In genomic region chr19:35318679-35319448, GRCh38 we compare ENCODE assay signal across 8 cellular contexts. TPM values are rescaled to one million over a fixed set of nuclear protein-coding genes. Genes with fewer than 3 reads are reported as not detected.
DNase-seq lines count a peak whose midpoint lies in the region; ATAC-seq and TF ChIP-seq lines count a peak whose summit lies in the region.

No MANE protein-coding gene starts in this region.

- no peak overlapping the region for H3K4me3 Mint-ChIP-seq in CD8-positive, alpha-beta memory T cell
- no peak overlapping the region for H3K4me3 Mint-ChIP-seq in effector memory CD8-positive, alpha-beta T cell
- H3K4me3 Mint-ChIP-seq in naive thymus-derived CD8-positive, alpha-beta T cell = peak overlapping the region in 2 of 10 donors; percentile 19 to 43
- H3K4me3 Mint-ChIP-seq in activated CD8-positive, alpha-beta memory T cell treated with anti-CD3 and anti-CD28 coated beads, Interleukin-2, amount 10 ng/mL, durations not matched to agents 7 days and 5 days = no peak overlapping the region
- no peak overlapping the region for H3K4me3 Mint-ChIP-seq in glutamatergic neuron (ENCODE audit: unreplicated experiment)

- no peaks in the 10 kb centered on the region for H3K36me3 Mint-ChIP-seq in CD8-positive, alpha-beta memory T cell
- no peaks in the 10 kb centered on the region for H3K36me3 Mint-ChIP-seq in effector memory CD8-positive, alpha-beta T cell (ENCODE audit: insufficient read depth)
- peaks cover 0 to 4% (median 0%) of the 10 kb centered on the region in 3 donors for H3K36me3 Mint-ChIP-seq in naive thymus-derived CD8-positive, alpha-beta T cell
- H3K36me3 Mint-ChIP-seq in activated CD8-positive, alpha-beta memory T cell treated with anti-CD3 and anti-CD28 coated beads, Interleukin-2, amount 10 ng/mL, durations not matched to agents 7 days and 5 days = no peaks in the 10 kb centered on the region
- no peaks in the 10 kb centered on the region for H3K36me3 Mint-ChIP-seq in glutamatergic neuron (ENCODE audit: unreplicated experiment)

- H3K27ac Mint-ChIP-seq in CD8-positive, alpha-beta memory T cell = peak overlapping the region in 1 of 8 donors; percentile 47
- H3K27ac Mint-ChIP-seq in effector memory CD8-positive, alpha-beta T cell = peak overlapping the region in 1 of 2 donors; percentile 70
- peak overlapping the region in 6 of 10 donors; percentile 15 to 78 (median 52) for H3K27ac Mint-ChIP-seq in naive thymus-derived CD8-positive, alpha-beta T cell
- no peak overlapping the region for H3K27ac Mint-ChIP-seq in activated CD8-positive, alpha-beta memory T cell treated with anti-CD3 and anti-CD28 coated beads, Interleukin-2, amount 10 ng/mL, durations not matched to agents 7 days and 5 days
- H3K27ac Mint-ChIP-seq in glutamatergic neuron (ENCODE audit: unreplicated experiment) = no peak overlapping the region

- DNase-seq in CD8-positive, alpha-beta memory T cell = no peak
- DNase-seq in NCI-H226 (peak; percentile 54), NCI-H446 treated with DMSO at 0.1 percent for 48 hours (lab: John Stamatoyannopoulos, UW) (no peak), glutamatergic neuron (no peak), NCI-H2227 treated with DMSO at 0.1 percent for 48 hours (lab: John Stamatoyannopoulos, UW) (no peak)
- no peak for DNase-seq in effector memory CD8-positive, alpha-beta T cell
- DNase-seq in naive thymus-derived CD8-positive, alpha-beta T cell = no peak
- no peak for DNase-seq in activated CD8-positive, alpha-beta memory T cell treated with anti-CD3 and anti-CD28 coated beads, Interleukin-2, amount 10 ng/mL, durations not matched to agents 7 days and 5 days

- no peak overlapping the region for H3K4me3 ChIP-seq in CD8-positive, alpha-beta memory T cell (ENCODE audit: low read length)

- H3K27ac ChIP-seq in CD8-positive, alpha-beta memory T cell (ENCODE audit: low read depth, low read length) = peak overlapping the region; percentile 16

- H3K36me3 ChIP-seq in CD8-positive, alpha-beta memory T cell (ENCODE audit: insufficient read depth, low read length) = no peaks in the 10 kb centered on the region

- peak; percentile 37 for ATAC-seq in effector memory CD8-positive, alpha-beta T cell (replicated peaks)
- peak in 1 of 2 donors; percentile 28 for ATAC-seq in naive thymus-derived CD8-positive, alpha-beta T cell
- no peak for ATAC-seq in activated CD8-positive, alpha-beta memory T cell treated with anti-CD3 and anti-CD28 coated beads, Interleukin-2, amount 10 ng/mL, durations not matched to agents 7 days and 5 days

- no peaks in the 10 kb centered on the region for H3K4me1 ChIP-seq in CD8-positive, alpha-beta memory T cell (ENCODE audit: insufficient read depth, low read length)

- no peaks in the 10 kb centered on the region for H3K9me3 ChIP-seq in CD8-positive, alpha-beta memory T cell (ENCODE audit: low read length)

- no peak for TF ChIP-seq CTCF in glutamatergic neuron (IDR thresholded peaks at IDR 0.05; ENCODE audit: partially characterized antibody, unreplicated experiment)

- CTCF ChIA-PET in CD8-positive, alpha-beta memory T cell (lab: Charles Lee) = interaction anchor here (1.2 kb wide), 1 partner anchor 26 kb away, joined by 3 read pairs; no protein-coding TSS in a partner anchor
- CTCF ChIA-PET in activated CD8-positive, alpha-beta memory T cell treated with anti-CD3 and anti-CD28 coated beads, Interleukin-2, amount 10 ng/mL, durations not matched to agents 7 days and 5 days (lab: Charles Lee) = interaction anchor here (0.7 to 1.9 kb wide), 3 partner anchors 34 to 176 kb away, joined by 3 to 4 read pairs (median 3); no protein-coding TSS in a partner anchor

- POLR2A ChIA-PET in CD8-positive, alpha-beta memory T cell (lab: Charles Lee) = no interaction called here
- POLR2A ChIA-PET in naive thymus-derived CD8-positive, alpha-beta T cell (lab: Charles Lee) = interaction anchor here (1.5 kb wide), 1 partner anchor 30 kb away, joined by 3 read pairs; no protein-coding TSS in a partner anchor

- peaks cover 2 to 6% (median 3%) of the 10 kb centered on the region in 3 donors for H3K4me1 Mint-ChIP-seq in CD8-positive, alpha-beta memory T cell
- H3K4me1 Mint-ChIP-seq in effector memory CD8-positive, alpha-beta T cell (ENCODE audit: low read depth in 2 of 2) = peaks cover 0 to 7% of the 10 kb centered on the region in 2 donors
- H3K4me1 Mint-ChIP-seq in naive thymus-derived CD8-positive, alpha-beta T cell = peaks cover 4 to 66% (median 9%) of the 10 kb centered on the region in 4 donors
- peaks cover 7% of the 10 kb centered on the region for H3K4me1 Mint-ChIP-seq in activated CD8-positive, alpha-beta memory T cell treated with anti-CD3 and anti-CD28 coated beads, Interleukin-2, amount 10 ng/mL, durations not matched to agents 7 days and 5 days
- H3K4me1 Mint-ChIP-seq in glutamatergic neuron (ENCODE audit: low read depth, unreplicated experiment) = no peaks in the 10 kb centered on the region

- peaks cover 8 to 9% of the 10 kb centered on the region in 2 donors for H3K27me3 Mint-ChIP-seq in CD8-positive, alpha-beta memory T cell
- H3K27me3 Mint-ChIP-seq in effector memory CD8-positive, alpha-beta T cell = peaks cover 12 to 21% of the 10 kb centered on the region in 2 donors
- H3K27me3 Mint-ChIP-seq in naive thymus-derived CD8-positive, alpha-beta T cell = peaks cover 0 to 4% (median 0%) of the 10 kb centered on the region in 5 donors
- H3K27me3 Mint-ChIP-seq in activated CD8-positive, alpha-beta memory T cell treated with anti-CD3 and anti-CD28 coated beads, Interleukin-2, amount 10 ng/mL, durations not matched to agents 7 days and 5 days = peaks cover 9% of the 10 kb centered on the region
- peaks cover 8% of the 10 kb centered on the region for H3K27me3 Mint-ChIP-seq in glutamatergic neuron (ENCODE audit: unreplicated experiment)

- peaks cover 0 to 9% (median 0%) of the 10 kb centered on the region in 5 donors for H3K9me3 Mint-ChIP-seq in CD8-positive, alpha-beta memory T cell
- peaks cover 0 to 2% of the 10 kb centered on the region in 2 donors for H3K9me3 Mint-ChIP-seq in effector memory CD8-positive, alpha-beta T cell
- peaks cover 0 to 14% (median 1%) of the 10 kb centered on the region in 9 donors for H3K9me3 Mint-ChIP-seq in naive thymus-derived CD8-positive, alpha-beta T cell
- no peaks in the 10 kb centered on the region for H3K9me3 Mint-ChIP-seq in activated CD8-positive, alpha-beta memory T cell treated with anti-CD3 and anti-CD28 coated beads, Interleukin-2, amount 10 ng/mL, durations not matched to agents 7 days and 5 days (ENCODE audit: low read depth)
- H3K9me3 Mint-ChIP-seq in glutamatergic neuron (ENCODE audit: unreplicated experiment) = peaks cover 2% of the 10 kb centered on the region

- no peaks in the 10 kb centered on the region for H3K27me3 ChIP-seq in CD8-positive, alpha-beta memory T cell (ENCODE audit: insufficient read depth, low read length, poor library complexity, severe bottlenecking)

RNA-seq across cellular contexts. Expression of gene CD22, which starts 10.1 kb away (rescaled TPM):
- total RNA-seq in CD8-positive, alpha-beta memory T cell = under 1 TPM in 1 of 2 experiments, not detected in 1; 0.09 TPM
- polyA plus RNA-seq in CD8-positive, alpha-beta memory T cell = not detected
- 10 to 100 TPM; 20.0 to 21.1 TPM for total RNA-seq in naive thymus-derived CD8-positive, alpha-beta T cell
- polyA plus RNA-seq in naive thymus-derived CD8-positive, alpha-beta T cell = under 1 TPM in 2 of 3 donors, not detected in 1; 0.46 to 0.73 TPM
- under 1 TPM in 1 of 2 experiments, not detected in 1; 0.41 TPM for total RNA-seq in activated CD8-positive, alpha-beta memory T cell treated with anti-CD3 and anti-CD28 coated beads, Interleukin-2, amount 10 ng/mL, durations not matched to agents 7 days and 5 days
- total RNA-seq in glutamatergic neuron (ENCODE audit: unreplicated experiment) = not detected

RNA-seq across cellular contexts. Expression of gene MAG, which starts 26.9 kb away (rescaled TPM):
- not detected for total RNA-seq in CD8-positive, alpha-beta memory T cell
- 0.36 TPM for polyA plus RNA-seq in CD8-positive, alpha-beta memory T cell
- not detected for total RNA-seq in naive thymus-derived CD8-positive, alpha-beta T cell
- polyA plus RNA-seq in naive thymus-derived CD8-positive, alpha-beta T cell = under 1 TPM in 1 of 3 donors, not detected in 2; 0.08 TPM
- under 1 TPM in 1 of 2 experiments, not detected in 1; 0.26 TPM for total RNA-seq in activated CD8-positive, alpha-beta memory T cell treated with anti-CD3 and anti-CD28 coated beads, Interleukin-2, amount 10 ng/mL, durations not matched to agents 7 days and 5 days
- total RNA-seq in glutamatergic neuron (ENCODE audit: unreplicated experiment) = not detected

RNA-seq across cellular contexts. Expression of gene FFAR1, which starts 28.8 kb away (rescaled TPM):
- not detected for total RNA-seq in CD8-positive, alpha-beta memory T cell
- polyA plus RNA-seq in CD8-positive, alpha-beta memory T cell = not detected
- not detected for total RNA-seq in naive thymus-derived CD8-positive, alpha-beta T cell
- not detected for polyA plus RNA-seq in naive thymus-derived CD8-positive, alpha-beta T cell
- total RNA-seq in activated CD8-positive, alpha-beta memory T cell treated with anti-CD3 and anti-CD28 coated beads, Interleukin-2, amount 10 ng/mL, durations not matched to agents 7 days and 5 days = not detected
- not detected for total RNA-seq in glutamatergic neuron (ENCODE audit: unreplicated experiment)

RNA-seq across cellular contexts. Expression of gene HAMP, which starts 36.5 kb away (rescaled TPM):
- total RNA-seq in CD8-positive, alpha-beta memory T cell = under 1 TPM; 0.31 TPM
- polyA plus RNA-seq in CD8-positive, alpha-beta memory T cell = not detected
- total RNA-seq in naive thymus-derived CD8-positive, alpha-beta T cell = 1 to 10 TPM; 2.5 to 2.6 TPM
- under 1 TPM in 1 of 3 donors, not detected in 2; 0.06 TPM for polyA plus RNA-seq in naive thymus-derived CD8-positive, alpha-beta T cell
- under 1 TPM; 0.55 to 0.77 TPM for total RNA-seq in activated CD8-positive, alpha-beta memory T cell treated with anti-CD3 and anti-CD28 coated beads, Interleukin-2, amount 10 ng/mL, durations not matched to agents 7 days and 5 days
- total RNA-seq in glutamatergic neuron (ENCODE audit: unreplicated experiment) = not detected

RNA-seq across cellular contexts. Expression of gene FFAR3, which starts 39.4 kb away (rescaled TPM):
- not detected for total RNA-seq in CD8-positive, alpha-beta memory T cell
- polyA plus RNA-seq in CD8-positive, alpha-beta memory T cell = not detected
- not detected for total RNA-seq in naive thymus-derived CD8-positive, alpha-beta T cell
- not detected for polyA plus RNA-seq in naive thymus-derived CD8-positive, alpha-beta T cell
- not detected for total RNA-seq in activated CD8-positive, alpha-beta memory T cell treated with anti-CD3 and anti-CD28 coated beads, Interleukin-2, amount 10 ng/mL, durations not matched to agents 7 days and 5 days
- not detected for total RNA-seq in glutamatergic neuron (ENCODE audit: unreplicated experiment)

Comparison
In these comparisons a context has a peak if more than half of its experiments do, and no peak if none do; other contexts are left out.
1. H3K27ac Mint-ChIP-seq: peak in naive thymus-derived CD8-positive, alpha-beta T cell (6 of 10); none in activated CD8-positive, alpha-beta memory T cell treated with anti-CD3 and anti-CD28 coated beads, Interleukin-2, amount 10 ng/mL, durations not matched to agents 7 days and 5 days (single experiment) and glutamatergic neuron (single experiment).
2. RNA of gene CD22, which starts 10.1 kb away (total RNA-seq): 20.0 to 21.1 TPM in naive thymus-derived CD8-positive, alpha-beta T cell; 0.41 TPM in activated CD8-positive, alpha-beta memory T cell treated with anti-CD3 and anti-CD28 coated beads, Interleukin-2, amount 10 ng/mL, durations not matched to agents 7 days and 5 days, 0.09 TPM in CD8-positive, alpha-beta memory T cell and not detected in glutamatergic neuron (single experiment); every median in the first group is over 10 times any median in the second.